ENCODE assay signal across 33 cellular contexts in the genomic region with DNA sequence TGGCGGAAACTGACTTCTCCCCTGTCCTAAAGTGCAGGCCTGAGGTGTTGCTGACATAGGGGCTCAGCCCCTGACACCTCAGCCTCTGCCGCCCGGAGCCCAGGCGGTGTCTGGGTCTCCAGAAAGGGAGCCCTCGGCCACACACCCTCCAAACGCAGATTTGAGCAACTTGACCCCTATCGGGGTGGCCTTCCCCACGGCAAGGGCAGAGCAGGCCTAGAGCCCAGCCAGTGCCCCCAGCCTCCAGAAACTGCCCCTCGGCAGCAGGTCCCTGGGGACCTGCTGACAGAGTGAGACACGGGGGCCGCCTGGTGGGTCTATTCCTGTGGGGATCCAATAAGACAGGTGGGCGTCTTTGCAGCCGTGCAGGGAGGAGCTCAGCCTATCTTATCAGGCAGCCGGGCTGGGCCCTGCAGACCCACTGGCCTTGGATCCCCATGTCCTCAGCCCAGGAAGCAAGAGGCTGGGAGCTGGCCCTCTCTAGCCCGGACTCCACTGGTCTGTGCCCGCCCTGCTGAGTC. TPM values are rescaled to one million over a fixed set of nuclear protein-coding genes. Genes with fewer than 3 reads are reported as not detected.
A peak's percentile ranks its signal among the peaks of the same experiment; 100 is the strongest.
DNase-seq lines count a peak whose midpoint lies in the region; ATAC-seq and TF ChIP-seq lines count a peak whose summit lies in the region.
"Had no signal": no experiment of that assay in that cellular context is flagged by ENCODE, and none has a peak within 500 bp of the region (broad histone marks: within the 10 kb centered on the region; RNA-seq: fewer than 3 reads in every experiment).

No MANE protein-coding gene starts in this region.

- no peaks in the 10 kb centered on the region for H3K27me3 Mint-ChIP-seq in T-helper 17 cell
- H3K27me3 Mint-ChIP-seq: activated CD4-positive, alpha-beta T cell treated with anti-CD3 and anti-CD28 coated beads, Interleukin-2, amount 10 ng/mL, durations not matched to agents 24 days and 14 days; activated naive CD8-positive, alpha-beta T cell treated with anti-CD3 and anti-CD28 coated beads, Interleukin-2, amount 50 U/mL, for 24 hours; naive thymus-derived CD4-positive, alpha-beta T cell had no signal

- no peak for TF ChIP-seq CTCF in 22Rv1 (IDR thresholded peaks at IDR 0.05)

- no peak overlapping the region for H3K4me3 ChIP-seq in BLaER1 treated with 17β-estradiol and CSF1 and Interleukin-3, amounts not matched to agents 10 nM and 100 nM
- H3K4me3 ChIP-seq: esophagus muscularis mucosa, heart left ventricle had no signal

- H3K4me2 ChIP-seq in BLaER1 treated with 17β-estradiol and CSF1 and Interleukin-3, amounts not matched to agents 10 nM and 100 nM, result peak overlapping the region; percentile 35 to 86 (median 74); a peak in 21 of 22 replicates

- H3K9ac ChIP-seq in BLaER1 treated with 17β-estradiol and CSF1 and Interleukin-3, amounts not matched to agents 10 nM and 100 nM, result peak overlapping the region in 7 of 11 experiments; percentile 10 to 54 (median 39); a peak in 11 of 22 replicates

- DNase-seq in T-helper 17 cell (no peak), left lobe of liver (ENCODE audit: low spot score) (peak; percentile 44)
- DNase-seq in activated naive CD4-positive, alpha-beta T cell (lab: John Stamatoyannopoulos, UW), result no peak
- DNase-seq: activated CD4-positive, alpha-beta T cell treated with anti-CD3 and anti-CD28 coated beads, Interleukin-2, amount 10 ng/mL, durations not matched to agents 24 days and 14 days; activated naive CD8-positive, alpha-beta T cell treated with anti-CD3 and anti-CD28 coated beads, Interleukin-2, amount 50 U/mL, for 24 hours; activated T-cell treated with anti-CD3 and anti-CD28 coated beads, Interleukin-2, amount 50 U/mL, for 4 hours; C1 segment of cervical spinal cord; DMS79 treated with DMSO at 0.1 percent for 48 hours; foreskin melanocyte; GF-D8; islet precursor cell; Kasumi-1; naive thymus-derived CD4-positive, alpha-beta T cell; NCI-H1417 treated with DMSO at 0.1 percent for 48 hours; NCI-H2029 treated with DMSO at 0.1 percent for 48 hours; NCI-H526; occipital lobe; PC-3; SHP77 treated with DMSO at 0.1 percent for 48 hours; stimulated activated CD4-positive, alpha-beta T cell treated with anti-CD3 and anti-CD28 coated beads, Interleukin-15, amount 100 ng/mL, for 24 hours; SW 1271; T-helper 9 cell had no signal

- H3K27ac Mint-ChIP-seq in T-helper 17 cell, result peak overlapping the region; percentile 51
- H3K27ac Mint-ChIP-seq: activated CD4-positive, alpha-beta T cell treated with anti-CD3 and anti-CD28 coated beads, Interleukin-2, amount 10 ng/mL, durations not matched to agents 24 days and 14 days; activated naive CD8-positive, alpha-beta T cell treated with anti-CD3 and anti-CD28 coated beads, Interleukin-2, amount 50 U/mL, for 24 hours; stimulated activated effector memory CD8-positive, alpha-beta T cell treated with anti-CD3 and anti-CD28 coated beads, Interleukin-12 subunit alpha, Interleukin-12 subunit beta, amount 100 ng/mL, for 72 hours had no signal

- peak overlapping the region; percentile 46 for H3K27ac ChIP-seq in 22Rv1
- H3K27ac ChIP-seq in BLaER1 treated with 17β-estradiol and CSF1 and Interleukin-3, amounts not matched to agents 10 nM and 100 nM, result peak overlapping the region in 4 of 11 experiments; percentile 1 to 32 (median 16); a peak in 2 of 22 replicates
- H3K27ac ChIP-seq: esophagus muscularis mucosa, VCaP had no signal

- peaks cover 28 to 86% (median 81%) of the 10 kb centered on the region in 10 experiments for H3K4me1 ChIP-seq in BLaER1 treated with 17β-estradiol and CSF1 and Interleukin-3, amounts not matched to agents 10 nM and 100 nM
- H3K4me1 ChIP-seq: Caco-2 had no signal

- peaks cover 20 to 40% (median 37%) of the 10 kb centered on the region in 11 experiments for H3K36me3 ChIP-seq in BLaER1 treated with 17β-estradiol and CSF1 and Interleukin-3, amounts not matched to agents 10 nM and 100 nM

- no peaks in the 10 kb centered on the region for H3K27me3 ChIP-seq in BLaER1 treated with 17β-estradiol and CSF1 and Interleukin-3, amounts not matched to agents 10 nM and 100 nM
- H3K27me3 ChIP-seq: esophagus muscularis mucosa, heart left ventricle had no signal

- no peak for ATAC-seq in T-helper 17 cell
- ATAC-seq in left lobe of liver, result no peak
- no peak for ATAC-seq in HG02938 (IDR thresholded peaks at IDR 0.05; ENCODE audit: unreplicated experiment)
- ATAC-seq in GM21526 (IDR thresholded peaks at IDR 0.05; ENCODE audit: low FRiP score, unreplicated experiment), result no peak
- no peak for ATAC-seq in GM18873 (IDR thresholded peaks at IDR 0.05; ENCODE audit: low FRiP score, unreplicated experiment)
- ATAC-seq: activated naive CD8-positive, alpha-beta T cell treated with anti-CD3 and anti-CD28 coated beads, Interleukin-2, amount 50 U/mL, for 24 hours had no signal

- peak overlapping the region; percentile 36 for H3K4me3 Mint-ChIP-seq in T-helper 17 cell
- H3K4me3 Mint-ChIP-seq: activated CD4-positive, alpha-beta T cell treated with anti-CD3 and anti-CD28 coated beads, Interleukin-2, amount 10 ng/mL, durations not matched to agents 24 days and 14 days; activated naive CD8-positive, alpha-beta T cell treated with anti-CD3 and anti-CD28 coated beads, Interleukin-2, amount 50 U/mL, for 24 hours; activated T-cell treated with anti-CD3 and anti-CD28 coated beads, Interleukin-2, amount 50 U/mL, for 4 hours; naive thymus-derived CD4-positive, alpha-beta T cell; stimulated activated effector memory CD8-positive, alpha-beta T cell treated with anti-CD3 and anti-CD28 coated beads, Interleukin-12 subunit alpha, Interleukin-12 subunit beta, amount 100 ng/mL, for 72 hours had no signal

- no peaks in the 10 kb centered on the region for H3K36me3 Mint-ChIP-seq in T-helper 17 cell (ENCODE audit: low read depth)

- peaks cover 3% of the 10 kb centered on the region for H3K4me1 Mint-ChIP-seq in T-helper 17 cell
- H3K4me1 Mint-ChIP-seq: activated CD4-positive, alpha-beta T cell treated with anti-CD3 and anti-CD28 coated beads, Interleukin-2, amount 10 ng/mL, durations not matched to agents 24 days and 14 days; activated naive CD8-positive, alpha-beta T cell treated with anti-CD3 and anti-CD28 coated beads, Interleukin-2, amount 50 U/mL, for 24 hours had no signal

- peaks cover 36 to 81% (median 53%) of the 10 kb centered on the region in 11 experiments for H4K20me1 ChIP-seq in BLaER1 treated with 17β-estradiol and CSF1 and Interleukin-3, amounts not matched to agents 10 nM and 100 nM

- no peaks in the 10 kb centered on the region for H3K9me3 ChIP-seq in BLaER1 treated with 17β-estradiol and CSF1 and Interleukin-3, amounts not matched to agents 10 nM and 100 nM (replicated peaks in 1 of 11)
- H3K9me3 ChIP-seq in T-helper 17 cell (ENCODE audit: control insufficient read depth, low read length, poor library complexity, severe bottlenecking), result no peaks in the 10 kb centered on the region
- H3K9me3 ChIP-seq: Caco-2, esophagus muscularis mucosa, heart left ventricle had no signal

RNA-seq across cellular contexts. Expression of gene TMEM184A, which starts 11.0 kb away (rescaled TPM):
- total RNA-seq in T-helper 17 cell (not detected), left lobe of liver (44.6 TPM)
- total RNA-seq: activated CD4-positive, alpha-beta T cell treated with anti-CD3 and anti-CD28 coated beads, Interleukin-2, amount 10 ng/mL, durations not matched to agents 24 days and 14 days; occipital lobe; pulmonary artery endothelial cell had no signal

RNA-seq across cellular contexts. Expression of gene MAFK, which starts 14.5 kb away (rescaled TPM):
- total RNA-seq in T-helper 17 cell (10 to 100 TPM; 55.8 to 56.4 TPM), left lobe of liver (11.6 TPM)

RNA-seq across cellular contexts. Expression of gene PSMG3, which starts 24.9 kb away (rescaled TPM):
- total RNA-seq in T-helper 17 cell, result 10 to 100 TPM; 22.8 to 23.6 TPM
- total RNA-seq in left lobe of liver, result 10.7 TPM

RNA-seq across cellular contexts. Expression of gene INTS1, which starts 40.8 kb away (rescaled TPM):
- total RNA-seq in T-helper 17 cell (10 to 100 TPM; 88.2 to 89.4 TPM), left lobe of liver (55.5 TPM)

Comparison
In these comparisons a context has a peak if more than half of its experiments do, and no peak if none do; other contexts are left out.
1. RNA of gene TMEM184A, which starts 11.0 kb away (total RNA-seq): 44.6 TPM in left lobe of liver (single experiment); not detected in T-helper 17 cell; every median in the first group is over 10 times any median in the second.